ENCODE assay signal across 21 cellular contexts in genomic region chr18:62550746-62551145, GRCh38.
"Had no signal": no experiment of that assay in that cellular context is flagged by ENCODE, and none has a peak within 500 bp of the region (broad histone marks: within the 10 kb centered on the region; RNA-seq: fewer than 3 reads in every experiment).

No MANE protein-coding gene starts in this region.

- H3K27ac ChIP-seq: epithelial cell of prostate, esophagus muscularis mucosa, left ventricle myocardium inferior, lower lobe of right lung, psoas muscle, sigmoid colon, skin epidermis, testis, transverse colon had no signal

- H3K4me1 Mint-ChIP-seq: nephron had no signal

- H3K9me3 Mint-ChIP-seq: dendritic cell treated with granulocyte-macrophage colony-stimulating factor and Interleukin-4, amounts not matched to agents 40 ng/mL and 50 ng/mL, for 4 days; effector memory CD8-positive, alpha-beta T cell; nephron had no signal

- ATAC-seq: effector memory CD8-positive, alpha-beta T cell; lower lobe of right lung; stimulated activated naive CD8-positive, alpha-beta T cell treated with anti-CD3 and anti-CD28 coated beads, Interleukin-15, Interleukin-2, amounts not matched to agents 100 U/mL and 50 U/mL, for 24 hours had no signal

- H3K4me1 ChIP-seq: esophagus muscularis mucosa, sigmoid colon, testis had no signal

- H3K9me3 ChIP-seq: esophagus muscularis mucosa, gastrocnemius medialis, heart right ventricle, left ventricle myocardium inferior, lower lobe of right lung, psoas muscle, sigmoid colon, testis, transverse colon had no signal

- H3K27me3 Mint-ChIP-seq: dendritic cell treated with granulocyte-macrophage colony-stimulating factor and Interleukin-4, amounts not matched to agents 40 ng/mL and 50 ng/mL, for 4 days; effector memory CD8-positive, alpha-beta T cell had no signal

- H3K27me3 ChIP-seq: esophagus muscularis mucosa, gastrocnemius medialis, heart right ventricle, sigmoid colon, testis, transverse colon had no signal

- H3K4me3 Mint-ChIP-seq: dendritic cell treated with granulocyte-macrophage colony-stimulating factor and Interleukin-4, amounts not matched to agents 40 ng/mL and 50 ng/mL, for 4 days; effector memory CD8-positive, alpha-beta T cell; nephron had no signal

- DNase-seq: cerebellar nuclear complex; effector memory CD8-positive, alpha-beta T cell; heart right ventricle; hypothalamus; kidney glomerular epithelial cell; left ventricle myocardium inferior; lower lobe of right lung; mesenchymal stem cell; midbrain; psoas muscle; sigmoid colon; stimulated activated CD4-positive, alpha-beta T cell treated with anti-CD3 and anti-CD28 coated beads, Interleukin-12 subunit alpha, Interleukin-12 subunit beta, amount 100 ng/mL, for 4 hours; stimulated activated naive CD8-positive, alpha-beta T cell treated with anti-CD3 and anti-CD28 coated beads, Interleukin-15, Interleukin-2, amounts not matched to agents 100 U/mL and 50 U/mL, for 24 hours; testis; transverse colon had no signal

- H3K4me3 ChIP-seq: esophagus muscularis mucosa, gastrocnemius medialis, heart right ventricle, left ventricle myocardium inferior, lower lobe of right lung, psoas muscle, sigmoid colon, skin epidermis, testis, transverse colon had no signal

- H3K27ac Mint-ChIP-seq: dendritic cell treated with granulocyte-macrophage colony-stimulating factor and Interleukin-4, amounts not matched to agents 40 ng/mL and 50 ng/mL, for 4 days; nephron had no signal
